Comparison of ENCODE assay signal across 32 cellular contexts in genomic region chr10:1026578-1026977, GRCh38. TPM values are rescaled to one million over a fixed set of nuclear protein-coding genes. Genes with fewer than 3 reads are reported as not detected.
"Had no signal": no experiment of that assay in that cellular context is flagged by ENCODE, and none has a peak within 500 bp of the region (broad histone marks: within the 10 kb centered on the region; RNA-seq: fewer than 3 reads in every experiment).

No MANE protein-coding gene starts in this region.

- DNase-seq: activated B cell treated with CpG ODN at 0.5 μM for 24 hours; activated CD4-positive, alpha-beta T cell treated with anti-CD3 and anti-CD28 coated beads for 48 hours; activated CD4-positive, alpha-beta T cell treated with anti-CD3 and anti-CD28 coated beads, Interleukin-2, amount 50 U/mL, for 1 hour; activated CD4-positive, alpha-beta T cell treated with anti-CD3 and anti-CD28 coated beads, Interleukin-2, amount 50 U/mL, for 48 hours; activated CD8-positive, alpha-beta memory T cell treated with anti-CD3 and anti-CD28 coated beads for 24 hours; activated CD8-positive, alpha-beta T cell treated with anti-CD3 and anti-CD28 coated beads for 36 hours; activated effector memory CD4-positive, alpha-beta T cell treated with Interleukin-2 at 50 U/mL for 16 hours; activated gamma-delta T cell treated with Interleukin-2 at 50 U/mL for 16 hours; activated naive CD4-positive, alpha-beta T cell treated with anti-CD3 and anti-CD28 coated beads, Interleukin-2, amount 50 U/mL, for 16 hours; activated naive CD4-positive, alpha-beta T cell treated with Interleukin-2 at 50 U/mL for 16 hours; activated T-cell treated with anti-CD3 and anti-CD28 coated beads, Interleukin-2, amount 50 U/mL, for 4 hours; adrenal gland; amygdala; aorta; body of pancreas; cortex of kidney; dermis blood vessel endothelial cell; effector CD8-positive, alpha-beta T cell; esophagus squamous epithelium; foreskin melanocyte; T-helper 1 cell; T-helper 17 cell; T1000; WERI-Rb-1 had no signal

- ATAC-seq: activated CD4-positive, CD25-positive, alpha-beta regulatory T cell treated with anti-CD3 and anti-CD28 coated beads, Interleukin-2, amount 50 U/mL, for 24 hours; activated CD8-positive, alpha-beta T cell treated with anti-CD3 and anti-CD28 coated beads for 36 hours; activated T-cell treated with anti-CD3 and anti-CD28 coated beads, Interleukin-2, amount 50 U/mL, for 4 hours; activated T-helper 17 cell treated with anti-CD3 and anti-CD28 coated beads, Interleukin-2, amount 50 U/mL, for 72 hours; body of pancreas; T-helper 17 cell had no signal

- H3K9me3 ChIP-seq: adrenal gland, body of pancreas, esophagus squamous epithelium had no signal

- H3K27me3 ChIP-seq: adrenal gland, body of pancreas, esophagus squamous epithelium had no signal

- H3K27ac ChIP-seq: adrenal gland, body of pancreas, epithelial cell of prostate, esophagus squamous epithelium, WERI-Rb-1 had no signal

- H3K4me3 ChIP-seq: adrenal gland, body of pancreas, esophagus squamous epithelium had no signal

- H3K4me1 ChIP-seq: adrenal gland, body of pancreas, esophagus squamous epithelium had no signal

- H3K36me3 ChIP-seq: adrenal gland, esophagus squamous epithelium, WERI-Rb-1 had no signal

RNA-seq across cellular contexts. Expression of gene IDI2, which starts 0.9 kb away (rescaled TPM):
- total RNA-seq: activated B cell treated with CpG ODN at 0.5 μM for 24 hours; activated CD8-positive, alpha-beta T cell treated with anti-CD3 and anti-CD28 coated beads for 36 hours; activated T-cell treated with anti-CD3 and anti-CD28 coated beads, Interleukin-2, amount 50 U/mL, for 4 hours; aorta; body of pancreas; cerebellum; dermis blood vessel endothelial cell; endothelial cell of umbilical vein; esophagus squamous epithelium; fibroblast of lung; fibroblast of villous mesenchyme; T-helper 17 cell had no signal
- polyA plus RNA-seq: endothelial cell of umbilical vein, esophagus, fibroblast of lung had no signal
